Comparison of ENCODE assay signal across 23 cellular contexts in genomic region chr22:21739828-21740377, GRCh38.
"Had no signal": no experiment of that assay in that cellular context is flagged by ENCODE, and none has a peak within 500 bp of the region (broad histone marks: within the 10 kb centered on the region; RNA-seq: fewer than 3 reads in every experiment).

No MANE protein-coding gene starts in this region.

- DNase-seq: cortex of kidney; dorsolateral prefrontal cortex; effector CD8-positive, alpha-beta T cell; gastrocnemius medialis; kidney; left cardiac atrium; left ventricle myocardium inferior; mesenchymal stem cell; midbrain; nephron progenitor cell; nucleus accumbens; ovary; sigmoid colon; stimulated activated CD4-positive, alpha-beta T cell treated with anti-CD3 and anti-CD28 coated beads, Interleukin-2, amount 100 ng/mL, for 24 hours; stimulated activated CD4-positive, alpha-beta T cell treated with anti-CD3 and anti-CD28 coated beads, Interleukin-4, amount 100 ng/mL, for 4 hours; stimulated activated naive B cell treated with anti-CD40 and anti-IgM and Interleukin-4, amounts not matched to agents 10 μg/mL and 1 μg/mL and 100 μg/mL, for 72 hours; stimulated activated naive CD8-positive, alpha-beta T cell treated with anti-CD3 and anti-CD28 coated beads, Interleukin-15, amount 100 ng/mL, for 72 hours; testis; transverse colon had no signal

- H3K27me3 Mint-ChIP-seq: stimulated activated naive B cell treated with anti-CD40 and anti-IgM and Interleukin-4, amounts not matched to agents 10 μg/mL and 1 μg/mL and 100 μg/mL, for 72 hours had no signal

- H3K9me3 Mint-ChIP-seq: nephron progenitor cell; stimulated activated naive B cell treated with anti-CD40 and anti-IgM and Interleukin-4, amounts not matched to agents 10 μg/mL and 1 μg/mL and 100 μg/mL, for 72 hours; stimulated activated naive CD8-positive, alpha-beta T cell treated with anti-CD3 and anti-CD28 coated beads, Interleukin-15, amount 100 ng/mL, for 72 hours had no signal

- H3K27ac Mint-ChIP-seq: nephron progenitor cell had no signal

- H3K4me3 ChIP-seq: dorsolateral prefrontal cortex, gastrocnemius medialis, left ventricle myocardium inferior, lung, ovary, right atrium auricular region, sigmoid colon, skin epidermis, testis, transverse colon had no signal

- FAIRE-seq: kidney had no signal

- H3K27ac ChIP-seq: dorsolateral prefrontal cortex, gastrocnemius medialis, left ventricle myocardium inferior, ovary, right atrium auricular region, sigmoid colon, skin epidermis, testis, transverse colon had no signal

- H3K4me3 Mint-ChIP-seq: stimulated activated naive B cell treated with anti-CD40 and anti-IgM and Interleukin-4, amounts not matched to agents 10 μg/mL and 1 μg/mL and 100 μg/mL, for 72 hours; stimulated activated naive CD8-positive, alpha-beta T cell treated with anti-CD3 and anti-CD28 coated beads, Interleukin-15, amount 100 ng/mL, for 72 hours had no signal

- H3K36me3 ChIP-seq: gastrocnemius medialis, left ventricle myocardium inferior, ovary, right atrium auricular region, sigmoid colon, transverse colon had no signal

- ATAC-seq: esophagus mucosa; gastrocnemius medialis; left cardiac atrium; stimulated activated naive B cell treated with anti-CD40 and anti-IgM and Interleukin-4, amounts not matched to agents 10 μg/mL and 1 μg/mL and 100 μg/mL, for 72 hours; stimulated activated naive CD8-positive, alpha-beta T cell treated with anti-CD3 and anti-CD28 coated beads, Interleukin-15, amount 100 ng/mL, for 72 hours had no signal

- H3K9me3 ChIP-seq: gastrocnemius medialis, left ventricle myocardium inferior, ovary, right atrium auricular region, sigmoid colon, testis, transverse colon had no signal

- H3K27me3 ChIP-seq: dorsolateral prefrontal cortex, gastrocnemius medialis, ovary, right atrium auricular region, sigmoid colon, testis, transverse colon had no signal
